ENCODE assay signal across 11 cellular contexts in genomic region chr9:13139641-13140171, GRCh38.
DNase-seq lines count a peak whose midpoint lies in the region; ATAC-seq, FAIRE-seq and TF ChIP-seq lines count a peak whose summit lies in the region.
"Had no signal": no experiment of that assay in that cellular context is flagged by ENCODE, and none has a peak within 500 bp of the region (broad histone marks: within the 10 kb centered on the region; RNA-seq: fewer than 3 reads in every experiment).

No MANE protein-coding gene starts in this region.

- TF ChIP-seq EP300 in HepG2 (IDR thresholded peaks at IDR 0.05; ENCODE audit: low read depth in 2 of 2, low read length in 2 of 2), result no peak
- no peak for TF ChIP-seq EP300 in HepG2 (CRISPR knock-in tag; IDR thresholded peaks at IDR 0.05; ENCODE audit: borderline replicate concordance)
- no peak for TF ChIP-seq EP300 in stomach (IDR thresholded peaks at IDR 0.05)

- no peaks in the 10 kb centered on the region for H3K79me2 ChIP-seq in HepG2 (ENCODE audit: insufficient read depth, low read length)
- H3K79me2 ChIP-seq: parathyroid adenoma had no signal

- no peaks in the 10 kb centered on the region for H3K27me3 Mint-ChIP-seq in glutamatergic neuron (ENCODE audit: unreplicated experiment)
- H3K27me3 Mint-ChIP-seq: IgD-negative memory B cell had no signal

- H3K36me3 ChIP-seq in left ventricle myocardium inferior (peaks cover 53% of the 10 kb centered on the region), HepG2 (replicated peaks in 1 of 2; ENCODE audit: control insufficient read depth in 1 of 2, insufficient read depth in 2 of 2, low read length in 2 of 2) (peaks cover 0 to 2% of the 10 kb centered on the region in 2 experiments; a peak in 3 of 5 replicates), stomach (peaks cover 0 to 45% (median 34%) of the 10 kb centered on the region in 4 donors)

- CTCF ChIA-PET in HepG2 (lab: Yijun Ruan, JAX; ENCODE audit: low intra/inter-chr PET ratio, low total read pairs), result no interaction called here

- peaks cover 4% of the 10 kb centered on the region for H3K36me3 Mint-ChIP-seq in glutamatergic neuron (ENCODE audit: unreplicated experiment)
- H3K36me3 Mint-ChIP-seq: IgD-negative memory B cell had no signal

- H3K9me3 Mint-ChIP-seq in glutamatergic neuron (ENCODE audit: unreplicated experiment), result no peaks in the 10 kb centered on the region

- intact Hi-C loops in right cardiac atrium (cut with DNase I) (no loop called here), left ventricle myocardium inferior (cut with micrococcal nuclease) (no loop called here), HepG2 (cut with micrococcal nuclease; ENCODE audit: unreplicated experiment) (no loop called here), stomach (cut with DNase I; ENCODE audit: low total_unique reads) (no loop called here)

- no peaks in the 10 kb centered on the region for H4K20me1 ChIP-seq in HepG2 (ENCODE audit: insufficient read depth, low read length)

- H3K27ac ChIP-seq in right cardiac atrium (ENCODE audit: low read length) (no peak overlapping the region), left ventricle myocardium inferior (replicated peaks) (no peak overlapping the region), caudate nucleus (ENCODE audit: low read depth, low read length) (peak overlapping the region; percentile 80), HepG2 (ENCODE audit: extremely low read length, insufficient read depth, low read length) (no peak overlapping the region), stomach (no peak overlapping the region)
- H3K27ac ChIP-seq: parathyroid adenoma had no signal

- 48% methylated on average over 2 of the region's 2 CpGs for WGBS in right cardiac atrium
- 87% methylated on average over 2 of the region's 2 CpGs for WGBS in HepG2 (ENCODE audit: low lambda C conversion rate)
- WGBS in stomach, 5 donors, result 33 to 63% (median 54%) methylated on average over 2 of the region's 2 CpGs

- no peak overlapping the region for H3K27ac Mint-ChIP-seq in glutamatergic neuron (ENCODE audit: unreplicated experiment)
- H3K27ac Mint-ChIP-seq: IgD-negative memory B cell had no signal

- in situ Hi-C loops in HepG2 (cut with HindIII; ENCODE audit: extremely low pct_ligation_motif_present, low pct_unique_long_range_greater_than_20kb), result no loop called here

- no peak for TF ChIP-seq RAD21 in HepG2 (CRISPR knock-in tag; IDR thresholded peaks at IDR 0.05)

- peak; percentile 50 to 60 for ATAC-seq in right cardiac atrium
- ATAC-seq in HepG2, result no peak
- no peak for ATAC-seq in stimulated activated naive CD8-positive, alpha-beta T cell treated with anti-CD3 and anti-CD28 coated beads, Interleukin-15, Interleukin-2, amounts not matched to agents 100 U/mL and 50 U/mL, for 24 hours

- H3K4me1 ChIP-seq in right cardiac atrium (ENCODE audit: control insufficient read depth, insufficient read depth, low read length) (no peaks in the 10 kb centered on the region), left ventricle myocardium inferior (peaks cover 24% of the 10 kb centered on the region), HepG2 (ENCODE audit: insufficient read depth, low read length) (no peaks in the 10 kb centered on the region), stomach (peaks cover 0 to 13% (median 2%) of the 10 kb centered on the region in 4 donors)

- H3K4me2 ChIP-seq in HepG2 (ENCODE audit: low read depth, low read length), result no peak overlapping the region

- H3K4me3 ChIP-seq in right cardiac atrium (ENCODE audit: low read length) (no peak overlapping the region), left ventricle myocardium inferior (no peak overlapping the region), HepG2 (replicated peaks in 1 of 3; ENCODE audit: insufficient read depth in 1 of 3, low read depth in 2 of 3, low read length in 3 of 3) (no peak overlapping the region), stomach (no peak overlapping the region)

- H3K27me3 ChIP-seq in right cardiac atrium (ENCODE audit: control insufficient read depth, insufficient read depth) (no peaks in the 10 kb centered on the region), left ventricle myocardium inferior (ENCODE audit: low read depth) (no peaks in the 10 kb centered on the region), HepG2 (ENCODE audit: control insufficient read depth in 1 of 2, insufficient read depth in 2 of 2, low read length in 2 of 2) (no peaks in the 10 kb centered on the region), stomach (no peaks in the 10 kb centered on the region)

- no peak overlapping the region for H3K9ac ChIP-seq in HepG2 (ENCODE audit: insufficient read depth, low read depth, low read length)
- H3K9ac ChIP-seq: parathyroid adenoma had no signal

- POLR2A ChIA-PET in HepG2 (lab: Yijun Ruan, JAX), result no interaction called here

- BruUV-seq in HepG2 (replicated peaks; lab: Mats Ljungman, UMichigan), result no TSS peak

- TF ChIP-seq CTCF in left ventricle myocardium inferior (IDR thresholded peaks at IDR 0.05; ENCODE audit: borderline replicate concordance) (no peak), HepG2 (CRISPR knock-in tag; IDR thresholded peaks at IDR 0.05) (no peak), glutamatergic neuron (IDR thresholded peaks at IDR 0.05; ENCODE audit: partially characterized antibody, unreplicated experiment) (no peak), stomach (IDR thresholded peaks at IDR 0.05) (no peak)

- DNase-seq in right cardiac atrium, result no peak
- DNase-seq in left ventricle myocardium inferior, result no peak
- DNase-seq in caudate nucleus (lab: John Stamatoyannopoulos, UW), result peak in 37 of 61 donors; percentile 3 to 60 (median 24)
- DNase-seq in HepG2 (ENCODE audit: low spot score), result peak; percentile 3
- no peak for DNase-seq in glutamatergic neuron
- no peak for DNase-seq in stomach
- no peak for DNase-seq in NCI-H2171 treated with DMSO at 0.1 percent for 48 hours (lab: John Stamatoyannopoulos, UW)
- no peak for DNase-seq in stimulated activated naive CD8-positive, alpha-beta T cell treated with anti-CD3 and anti-CD28 coated beads, Interleukin-15, Interleukin-2, amounts not matched to agents 100 U/mL and 50 U/mL, for 24 hours
- DNase-seq: T1000 had no signal

- no peak overlapping the region for H3K4me3 Mint-ChIP-seq in glutamatergic neuron (ENCODE audit: unreplicated experiment)
- H3K4me3 Mint-ChIP-seq: IgD-negative memory B cell had no signal

- peaks cover 10% of the 10 kb centered on the region for H3K4me1 Mint-ChIP-seq in glutamatergic neuron (ENCODE audit: low read depth, unreplicated experiment)
- H3K4me1 Mint-ChIP-seq: IgD-negative memory B cell had no signal

- TF ChIP-seq POLR2A in HepG2 (IDR thresholded peaks at IDR 0.05; ENCODE audit: insufficient read depth in 1 of 2, low read depth in 2 of 2, low read length in 2 of 2), result no peak
- no peak for TF ChIP-seq POLR2A in stomach (IDR thresholded peaks at IDR 0.05)

- no peak for FAIRE-seq in HepG2 (lab: Jason Lieb, UNC)

- H3K9me3 ChIP-seq in right cardiac atrium (ENCODE audit: control insufficient read depth, low read length) (no peaks in the 10 kb centered on the region), left ventricle myocardium inferior (replicated peaks) (no peaks in the 10 kb centered on the region), HepG2 (ENCODE audit: low read length) (no peaks in the 10 kb centered on the region), stomach (no peaks in the 10 kb centered on the region)

- no peak overlapping the region for H2AFZ ChIP-seq in HepG2 (ENCODE audit: low read length)
- H2AFZ ChIP-seq: parathyroid adenoma had no signal

TF ChIP-seq in HepG2, 621 proteins besides CTCF, POLR2A, EP300 and RAD21:
- TF ChIP-seq NPAS2 (CRISPR knock-in tag; IDR thresholded peaks at IDR 0.05; ENCODE audit: borderline replicate concordance) (no peak), NAIF1 (CRISPR knock-in tag; IDR thresholded peaks at IDR 0.05; ENCODE audit: borderline replicate concordance) (no peak), CEBPB (IDR thresholded peaks at IDR 0.05; ENCODE audit: borderline replicate concordance, low read depth, low read length) (no peak), ZNF460 (CRISPR knock-in tag; IDR thresholded peaks at IDR 0.05; ENCODE audit: borderline replicate concordance) (no peak), MED13 (CRISPR knock-in tag; IDR thresholded peaks at IDR 0.05) (no peak), ZBTB21 (CRISPR knock-in tag; IDR thresholded peaks at IDR 0.05) (no peak), ZNF7 (CRISPR knock-in tag; IDR thresholded peaks at IDR 0.05) (no peak), HNF4A (CRISPR knock-in tag; IDR thresholded peaks at IDR 0.05) (no peak), ATF1 (CRISPR knock-in tag; IDR thresholded peaks at IDR 0.05) (no peak), SMAD3 (CRISPR knock-in tag; IDR thresholded peaks at IDR 0.05) (no peak), HOXD1 (CRISPR knock-in tag; IDR thresholded peaks at IDR 0.05) (no peak), ZNF879 (CRISPR knock-in tag; IDR thresholded peaks at IDR 0.05) (no peak), KLF12 (CRISPR knock-in tag; IDR thresholded peaks at IDR 0.05; ENCODE audit: borderline replicate concordance) (no peak), ZMAT3 (CRISPR knock-in tag; conservative IDR thresholded peaks at IDR 0.05) (no peak), GATAD1 (CRISPR knock-in tag; IDR thresholded peaks at IDR 0.05) (no peak)
- TF ChIP-seq, protein P1, sequence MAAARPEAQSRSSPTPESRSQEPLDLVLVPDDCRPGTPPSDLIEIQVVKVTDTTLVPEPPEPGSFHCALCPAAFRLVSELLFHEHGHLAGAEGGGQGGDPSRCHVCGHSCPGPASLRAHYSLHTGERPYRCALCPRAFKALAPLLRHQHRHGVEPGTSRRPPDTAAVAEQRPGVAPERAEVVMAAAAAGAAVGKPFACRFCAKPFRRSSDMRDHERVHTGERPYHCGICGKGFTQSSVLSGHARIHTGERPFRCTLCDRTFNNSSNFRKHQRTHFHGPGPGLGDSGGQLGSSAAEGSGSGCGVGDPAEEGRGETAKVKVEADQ (CRISPR knock-in tag; IDR thresholded peaks at IDR 0.05; ENCODE audit: borderline replicate concordance), result no peak

Comparison
In these comparisons a context has a peak if more than half of its experiments do, and no peak if none do; other contexts are left out.
1. ATAC-seq: peak in right cardiac atrium (2 of 2); none in HepG2 (single experiment) and stimulated activated naive CD8-positive, alpha-beta T cell treated with anti-CD3 and anti-CD28 coated beads, Interleukin-15, Interleukin-2, amounts not matched to agents 100 U/mL and 50 U/mL, for 24 hours (single experiment).
2. DNase-seq: peak in caudate nucleus (37 of 61) and HepG2 (single experiment); none in right cardiac atrium (0 of 3), left ventricle myocardium inferior (single experiment), glutamatergic neuron (single experiment), stomach (single experiment), NCI-H2171 treated with DMSO at 0.1 percent for 48 hours (single experiment) and stimulated activated naive CD8-positive, alpha-beta T cell treated with anti-CD3 and anti-CD28 coated beads, Interleukin-15, Interleukin-2, amounts not matched to agents 100 U/mL and 50 U/mL, for 24 hours (single experiment).